21 cellular contexts compared by ENCODE assay signal in genomic region chr20:32115196-32115767, GRCh38. TPM values are rescaled to one million over a fixed set of nuclear protein-coding genes. Genes with fewer than 3 reads are reported as not detected.
DNase-seq lines count a peak whose midpoint lies in the region; ATAC-seq, FAIRE-seq and TF ChIP-seq lines count a peak whose summit lies in the region.
"Had no signal": no experiment of that assay in that cellular context is flagged by ENCODE, and none has a peak within 500 bp of the region (broad histone marks: within the 10 kb centered on the region; RNA-seq: fewer than 3 reads in every experiment).

No MANE protein-coding gene starts in this region.

- H2AFZ ChIP-seq in smooth muscle cell (ENCODE audit: low read depth): no peak overlapping the region
- H2AFZ ChIP-seq: GM23248, PC-9 had no signal

- H3K4me1 Mint-ChIP-seq in natural killer cell: peaks cover 30 to 48% of the 10 kb centered on the region in 2 donors
- H3K4me1 Mint-ChIP-seq in activated CD8-positive, alpha-beta T cell treated with anti-CD3 and anti-CD28 coated beads for 36 hours (ENCODE audit: low read depth): peaks cover 65% of the 10 kb centered on the region

- intact Hi-C loops in natural killer cell (cut with micrococcal nuclease): no loop called here
- intact Hi-C loops in activated CD8-positive, alpha-beta T cell treated with anti-CD3 and anti-CD28 coated beads for 36 hours (cut with micrococcal nuclease): no loop called here

- CTCF ChIA-PET in activated CD8-positive, alpha-beta T cell treated with anti-CD3 and anti-CD28 coated beads for 36 hours (lab: Charles Lee): interaction anchor here (0.9 to 1.2 kb wide), 2 partner anchors 85 to 165 kb away, joined by 3 to 4 read pairs; no protein-coding TSS in a partner anchor

- POLR2A ChIA-PET in activated CD8-positive, alpha-beta T cell treated with anti-CD3 and anti-CD28 coated beads for 36 hours (lab: Charles Lee): interaction anchor here (0.8 to 1.4 kb wide), 2 partner anchors 10 to 90 kb away, joined by 3 to 5 read pairs; no protein-coding TSS in a partner anchor

- H3K4me3 Mint-ChIP-seq in natural killer cell: no peak overlapping the region
- H3K4me3 Mint-ChIP-seq in activated CD8-positive, alpha-beta T cell treated with anti-CD3 and anti-CD28 coated beads for 36 hours: no peak overlapping the region

- H4K20me1 ChIP-seq in smooth muscle cell (ENCODE audit: low read depth): peaks cover 91% of the 10 kb centered on the region

- H3K9me3 Mint-ChIP-seq in natural killer cell: no peaks in the 10 kb centered on the region
- no peaks in the 10 kb centered on the region for H3K9me3 Mint-ChIP-seq in activated CD8-positive, alpha-beta T cell treated with anti-CD3 and anti-CD28 coated beads for 36 hours

- peak overlapping the region; percentile 12 for H3K27ac ChIP-seq in smooth muscle cell (ENCODE audit: low read depth)
- no peak overlapping the region for H3K27ac ChIP-seq in caudate nucleus (ENCODE audit: low read depth, low read length)
- H3K27ac ChIP-seq: BLaER1, GM23248, HL-60, PC-9 had no signal

- H3K27me3 Mint-ChIP-seq in natural killer cell (ENCODE audit: low read depth in 2 of 2): no peaks in the 10 kb centered on the region
- H3K27me3 Mint-ChIP-seq in activated CD8-positive, alpha-beta T cell treated with anti-CD3 and anti-CD28 coated beads for 36 hours: no peaks in the 10 kb centered on the region

- H3K9ac ChIP-seq in smooth muscle cell (ENCODE audit: low read depth): no peak overlapping the region
- H3K9ac ChIP-seq: BLaER1, GM23248 had no signal

- WGBS in smooth muscle cell (ENCODE audit: low lambda C conversion rate): 71% methylated on average over 5 of the region's 5 CpGs

- H3K27ac Mint-ChIP-seq in natural killer cell: peak overlapping the region in 1 of 2 donors; percentile 57
- no peak overlapping the region for H3K27ac Mint-ChIP-seq in activated CD8-positive, alpha-beta T cell treated with anti-CD3 and anti-CD28 coated beads for 36 hours

- peaks cover 100% of the 10 kb centered on the region for H3K79me2 ChIP-seq in smooth muscle cell (ENCODE audit: low read depth)

- H3K36me3 ChIP-seq in smooth muscle cell (ENCODE audit: low read depth): no peaks in the 10 kb centered on the region

- H3F3A ChIP-seq in smooth muscle cell (ENCODE audit: low read depth): peaks cover 10% of the 10 kb centered on the region

- DNase-seq in D721Med (ENCODE audit: insufficient read length, low spot score) (peak; percentile 46), SW480 (ENCODE audit: low spot score) (peak; percentile 78), islet precursor cell (peak; percentile 16), smooth muscle cell (lab: John Stamatoyannopoulos, UW; ENCODE audit: unreplicated experiment) (no peak), natural killer cell (no peak), caudate nucleus (lab: John Stamatoyannopoulos, UW) (no peak)
- no peak for DNase-seq in activated CD8-positive, alpha-beta T cell treated with anti-CD3 and anti-CD28 coated beads for 36 hours
- DNase-seq: DMS79 treated with DMSO at 0.1 percent for 48 hours, KBM-7, NCI-H1092 treated with DMSO at 0.1 percent for 48 hours, NCI-H1694, NCI-H345, NCI-H526 treated with DMSO at 0.1 percent for 48 hours, PC-9 had no signal

- TF ChIP-seq CTCF in D721Med (IDR thresholded peaks at IDR 0.05; ENCODE audit: insufficient read depth, missing control alignments): no peak
- TF ChIP-seq CTCF in smooth muscle cell (IDR thresholded peaks at IDR 0.05; ENCODE audit: borderline replicate concordance, insufficient read depth, poor library complexity, severe bottlenecking): no peak
- no peak for TF ChIP-seq CTCF in natural killer cell (IDR thresholded peaks at IDR 0.05)
- TF ChIP-seq CTCF in activated CD8-positive, alpha-beta T cell treated with anti-CD3 and anti-CD28 coated beads for 36 hours (IDR thresholded peaks at IDR 0.05): no peak

- H3K4me2 ChIP-seq in smooth muscle cell: no peak overlapping the region
- H3K4me2 ChIP-seq: BLaER1, PC-9 had no signal

- no peaks in the 10 kb centered on the region for H3K27me3 ChIP-seq in smooth muscle cell (ENCODE audit: low read depth)
- H3K27me3 ChIP-seq: BLaER1 had no signal

- H3K4me1 ChIP-seq in smooth muscle cell (ENCODE audit: low read depth): peaks cover 12% of the 10 kb centered on the region

- no peak overlapping the region for H3K4me3 ChIP-seq in smooth muscle cell
- H3K4me3 ChIP-seq: BLaER1, GM23248, PC-9 had no signal

- FAIRE-seq in D721Med (lab: Jason Lieb, UNC): no peak
- FAIRE-seq: G401.6, GM12891, GM19239 had no signal

- no peak for ATAC-seq in natural killer cell
- no peak for ATAC-seq in activated CD8-positive, alpha-beta T cell treated with anti-CD3 and anti-CD28 coated beads for 36 hours
- ATAC-seq: Right ventricle myocardium inferior had no signal

- no peaks in the 10 kb centered on the region for H3K36me3 Mint-ChIP-seq in natural killer cell
- peaks cover 24% of the 10 kb centered on the region for H3K36me3 Mint-ChIP-seq in activated CD8-positive, alpha-beta T cell treated with anti-CD3 and anti-CD28 coated beads for 36 hours (ENCODE audit: low read depth)

- H3K9me3 ChIP-seq in smooth muscle cell (replicated peaks; ENCODE audit: low read depth): no peaks in the 10 kb centered on the region
- H3K9me3 ChIP-seq: BLaER1 had no signal

RNA-seq across cellular contexts. Expression of gene TM9SF4, which starts 5.8 kb away (rescaled TPM):
- 59.2 and 75.8 TPM in 2 replicates for total RNA-seq in smooth muscle cell
- polyA plus RNA-seq in smooth muscle cell: 73.9 and 90.2 TPM in 2 replicates
- total RNA-seq in natural killer cell: 10 to 100 TPM; 35.8 to 42.8 (median 41.2) TPM
- total RNA-seq in activated CD8-positive, alpha-beta T cell treated with anti-CD3 and anti-CD28 coated beads for 36 hours: 10 to 100 TPM; 36.5 to 39.5 TPM

Comparison
In these comparisons a context has a peak if more than half of its experiments do, and no peak if none do; other contexts are left out.
1. DNase-seq: peak in D721Med (single experiment), SW480 (single experiment) and islet precursor cell (single experiment); none in smooth muscle cell (single experiment), natural killer cell (single experiment), caudate nucleus (0 of 61) and activated CD8-positive, alpha-beta T cell treated with anti-CD3 and anti-CD28 coated beads for 36 hours (single experiment).